Comparison of ENCODE assay signal across 17 cellular contexts in genomic region chr1:9696793-9697192, GRCh38.
"Had no signal": no experiment of that assay in that cellular context is flagged by ENCODE, and none has a peak within 500 bp of the region (broad histone marks: within the 10 kb centered on the region; RNA-seq: fewer than 3 reads in every experiment).

No MANE protein-coding gene starts in this region.

- H3K4me1 ChIP-seq: psoas muscle, testis, upper lobe of right lung had no signal

- H3K4me1 Mint-ChIP-seq: brain had no signal

- H3K4me3 ChIP-seq: lung, psoas muscle, testis, upper lobe of right lung had no signal

- H3K9me3 ChIP-seq: psoas muscle, testis, upper lobe of right lung had no signal

- H3K27ac Mint-ChIP-seq: activated T-helper 17 cell treated with anti-CD3 and anti-CD28 coated beads, Interleukin-2, amount 50 U/mL, for 72 hours; brain; stimulated activated naive CD8-positive, alpha-beta T cell treated with anti-CD3 and anti-CD28 coated beads, Interleukin-15, Interleukin-2, amounts not matched to agents 100 ng/mL and 50 ng/mL, for 24 hours had no signal

- H3K27me3 ChIP-seq: testis, upper lobe of right lung had no signal

- H3K4me3 Mint-ChIP-seq: activated naive CD4-positive, alpha-beta T cell treated with anti-CD3 and anti-CD28 coated beads, Interleukin-2, amount 10 ng/mL, durations not matched to agents 7 days and 5 days; activated T-helper 17 cell treated with anti-CD3 and anti-CD28 coated beads, Interleukin-2, amount 50 U/mL, for 72 hours; brain; stimulated activated naive CD8-positive, alpha-beta T cell treated with anti-CD3 and anti-CD28 coated beads, Interleukin-15, Interleukin-2, amounts not matched to agents 100 ng/mL and 50 ng/mL, for 24 hours had no signal

- H3K36me3 ChIP-seq: upper lobe of right lung had no signal

- ATAC-seq: activated T-helper 17 cell treated with anti-CD3 and anti-CD28 coated beads, Interleukin-2, amount 50 U/mL, for 72 hours; psoas muscle; sciatic nerve; upper lobe of right lung had no signal

- H3K27ac ChIP-seq: psoas muscle, testis, upper lobe of right lung had no signal

- H3K9me3 Mint-ChIP-seq: activated naive CD4-positive, alpha-beta T cell treated with anti-CD3 and anti-CD28 coated beads, Interleukin-2, amount 10 ng/mL, durations not matched to agents 7 days and 5 days; activated T-helper 17 cell treated with anti-CD3 and anti-CD28 coated beads, Interleukin-2, amount 50 U/mL, for 72 hours; brain; naive B cell; stimulated activated naive CD8-positive, alpha-beta T cell treated with anti-CD3 and anti-CD28 coated beads, Interleukin-15, Interleukin-2, amounts not matched to agents 100 ng/mL and 50 ng/mL, for 24 hours had no signal

- H3K27me3 Mint-ChIP-seq: activated naive CD4-positive, alpha-beta T cell treated with anti-CD3 and anti-CD28 coated beads, Interleukin-2, amount 10 ng/mL, durations not matched to agents 7 days and 5 days; activated T-helper 17 cell treated with anti-CD3 and anti-CD28 coated beads, Interleukin-2, amount 50 U/mL, for 72 hours; naive B cell; stimulated activated naive CD8-positive, alpha-beta T cell treated with anti-CD3 and anti-CD28 coated beads, Interleukin-15, Interleukin-2, amounts not matched to agents 100 ng/mL and 50 ng/mL, for 24 hours had no signal

- DNase-seq: activated CD4-positive, alpha-beta T cell treated with anti-CD3 and anti-CD28 coated beads for 1 hour; activated CD4-positive, alpha-beta T cell treated with anti-CD3 and anti-CD28 coated beads, Interleukin-2, amount 50 U/mL, for 48 hours; activated naive CD4-positive, alpha-beta T cell treated with anti-CD3 and anti-CD28 coated beads, Interleukin-2, amount 10 ng/mL, durations not matched to agents 7 days and 5 days; amygdala; cerebellar nuclear complex; hypothalamus; naive B cell; occipital lobe; psoas muscle; stimulated activated CD4-positive, alpha-beta T cell treated with anti-CD3 and anti-CD28 coated beads, Interleukin-2, amount 100 ng/mL, for 24 hours; testis; upper lobe of right lung had no signal
